In genomic region chr6:1066449-1066848, GRCh38 we compare ENCODE assay signal across 18 cellular contexts.
DNase-seq lines count a peak whose midpoint lies in the region; ATAC-seq and TF ChIP-seq lines count a peak whose summit lies in the region.
"Had no signal": no experiment of that assay in that cellular context is flagged by ENCODE, and none has a peak within 500 bp of the region (broad histone marks: within the 10 kb centered on the region; RNA-seq: fewer than 3 reads in every experiment).

No MANE protein-coding gene starts in this region.

- H3K9me3 ChIP-seq in hepatocyte (ENCODE audit: low read depth) (no peaks in the 10 kb centered on the region), ascending aorta (no peaks in the 10 kb centered on the region)
- H3K9me3 ChIP-seq: A549; BLaER1 treated with 17β-estradiol and CSF1 and Interleukin-3, amounts not matched to agents 10 nM and 100 nM; Caco-2 had no signal

- no peaks in the 10 kb centered on the region for H3F3A ChIP-seq in GM23338 (replicated peaks; ENCODE audit: low read depth)

- no peak overlapping the region for H3K4me3 ChIP-seq in GM23338
- H3K4me3 ChIP-seq in coronary artery = no peak overlapping the region
- H3K4me3 ChIP-seq in hepatocyte = no peak overlapping the region
- no peak overlapping the region for H3K4me3 ChIP-seq in ascending aorta
- H3K4me3 ChIP-seq: A549; BLaER1 treated with 17β-estradiol and CSF1 and Interleukin-3, amounts not matched to agents 10 nM and 100 nM had no signal

- ATAC-seq in GM23338 = no peak
- ATAC-seq: A549; CD8-positive, alpha-beta T cell had no signal

- DNase-seq in GM23338 (ENCODE audit: low spot score) (no peak), coronary artery (ENCODE audit: low spot score) (peak; percentile 40), hepatocyte (ENCODE audit: low spot score) (no peak), NCI-H2171 (lab: John Stamatoyannopoulos, UW) (no peak), ascending aorta (ENCODE audit: low spot score in 2 of 2) (no peak)
- DNase-seq in activated naive CD4-positive, alpha-beta T cell (lab: John Stamatoyannopoulos, UW) = no peak
- DNase-seq: AML-193; Caco-2; Calu3; CD4-positive, alpha-beta T cell; CD8-positive, alpha-beta T cell; DMS79 treated with DMSO at 0.1 percent for 48 hours; GF-D8 had no signal

- H3K9me3 Mint-ChIP-seq in GM23338 = no peaks in the 10 kb centered on the region
- H3K9me3 Mint-ChIP-seq: CD4-positive, alpha-beta T cell; CD8-positive, alpha-beta T cell had no signal

- no peak overlapping the region for H3K27ac Mint-ChIP-seq in GM23338
- H3K27ac Mint-ChIP-seq: B cell; CD4-positive, alpha-beta T cell; CD8-positive, alpha-beta T cell had no signal

- intact Hi-C loops in ascending aorta (cut with DNase I) = no loop called here

- H3K4me1 Mint-ChIP-seq in GM23338 = no peaks in the 10 kb centered on the region
- H3K4me1 Mint-ChIP-seq: B cell had no signal

- no peak overlapping the region for H3K4me2 ChIP-seq in GM23338
- no peak overlapping the region for H3K4me2 ChIP-seq in hepatocyte
- H3K4me2 ChIP-seq: A549; BLaER1 treated with 17β-estradiol and CSF1 and Interleukin-3, amounts not matched to agents 10 nM and 100 nM had no signal

- TF ChIP-seq CTCF in GM23338 (conservative IDR thresholded peaks at IDR 0.05; ENCODE audit: low read depth in 2 of 2) (no peak), coronary artery (IDR thresholded peaks at IDR 0.05) (no peak), hepatocyte (IDR thresholded peaks at IDR 0.05; ENCODE audit: poor library complexity) (no peak), ascending aorta (IDR thresholded peaks at IDR 0.05) (no peak)

- H3K4me1 ChIP-seq in GM23338 (ENCODE audit: insufficient read depth) = no peaks in the 10 kb centered on the region
- peaks cover 17% of the 10 kb centered on the region for H3K4me1 ChIP-seq in hepatocyte (ENCODE audit: insufficient read depth)
- no peaks in the 10 kb centered on the region for H3K4me1 ChIP-seq in ascending aorta
- H3K4me1 ChIP-seq: A549; BLaER1 treated with 17β-estradiol and CSF1 and Interleukin-3, amounts not matched to agents 10 nM and 100 nM had no signal

- H3K36me3 ChIP-seq in GM23338 (ENCODE audit: insufficient read depth) (no peaks in the 10 kb centered on the region), hepatocyte (replicated peaks; ENCODE audit: insufficient read depth, low read depth) (no peaks in the 10 kb centered on the region), ascending aorta (no peaks in the 10 kb centered on the region)
- H3K36me3 ChIP-seq: BLaER1 treated with 17β-estradiol and CSF1 and Interleukin-3, amounts not matched to agents 10 nM and 100 nM had no signal

- no peaks in the 10 kb centered on the region for H3K9me2 ChIP-seq in GM23338 (ENCODE audit: insufficient read depth)
- no peaks in the 10 kb centered on the region for H3K9me2 ChIP-seq in hepatocyte (replicated peaks; ENCODE audit: insufficient read depth)

- H3K79me2 ChIP-seq in GM23338 (replicated peaks; ENCODE audit: insufficient read depth) (no peaks in the 10 kb centered on the region), hepatocyte (no peaks in the 10 kb centered on the region)

- peaks cover 7% of the 10 kb centered on the region for H3K27me3 Mint-ChIP-seq in GM23338 (ENCODE audit: insufficient read depth, low read depth, poor library complexity)

- H3K27ac ChIP-seq in GM23338 (ENCODE audit: low read depth) (no peak overlapping the region), coronary artery (no peak overlapping the region), hepatocyte (peak overlapping the region; percentile 13), ascending aorta (no peak overlapping the region)
- H3K27ac ChIP-seq: 22Rv1; A549; BLaER1 treated with 17β-estradiol and CSF1 and Interleukin-3, amounts not matched to agents 10 nM and 100 nM; C4-2B had no signal

- H3K36me3 Mint-ChIP-seq in GM23338 (ENCODE audit: low read depth) = no peaks in the 10 kb centered on the region
- H3K36me3 Mint-ChIP-seq: CD8-positive, alpha-beta T cell had no signal

- H2AFZ ChIP-seq in GM23338 (peak overlapping the region; percentile 66; the same call in 1 of the 2 replicates), hepatocyte (no peak overlapping the region)

- WGBS in hepatocyte (ENCODE audit: low lambda C conversion rate, missing lambda C conversion rate) = 71% methylated on average over 7 of the region's 7 CpGs

- no peak overlapping the region for H3K4me3 Mint-ChIP-seq in GM23338
- H3K4me3 Mint-ChIP-seq: B cell; CD4-positive, alpha-beta T cell; CD8-positive, alpha-beta T cell had no signal

- H3K27me3 ChIP-seq in GM23338 (ENCODE audit: insufficient read depth) (no peaks in the 10 kb centered on the region), hepatocyte (no peaks in the 10 kb centered on the region), ascending aorta (no peaks in the 10 kb centered on the region)
- H3K27me3 ChIP-seq: BLaER1 treated with 17β-estradiol and CSF1 and Interleukin-3, amounts not matched to agents 10 nM and 100 nM had no signal

- no peaks in the 10 kb centered on the region for H4K20me1 ChIP-seq in GM23338 (replicated peaks; ENCODE audit: insufficient read depth)
- no peaks in the 10 kb centered on the region for H4K20me1 ChIP-seq in hepatocyte (ENCODE audit: insufficient read depth, poor library complexity, severe bottlenecking)
- H4K20me1 ChIP-seq: BLaER1 treated with 17β-estradiol and CSF1 and Interleukin-3, amounts not matched to agents 10 nM and 100 nM had no signal

TF ChIP-seq in GM23338, 12 proteins besides CTCF, POLR2A, EP300 and RAD21 (continues in another document):
- TF ChIP-seq POLR2AphosphoS5 (IDR thresholded peaks at IDR 0.05; ENCODE audit: low read depth) (no peak), EZH2phosphoT487 (IDR thresholded peaks at IDR 0.05; ENCODE audit: unreplicated experiment) (no peak), CREB1 (CRISPR knock-in tag; IDR thresholded peaks at IDR 0.05; ENCODE audit: low read depth) (no peak), EZH2 (IDR thresholded peaks at IDR 0.05; ENCODE audit: low read depth, unreplicated experiment) (no peak), JUNB (IDR thresholded peaks at IDR 0.05; ENCODE audit: unreplicated experiment) (no peak), ZNF331 (CRISPR knock-in tag; IDR thresholded peaks at IDR 0.05; ENCODE audit: low read depth) (no peak), STAT1 (IDR thresholded peaks at IDR 0.05; ENCODE audit: unreplicated experiment) (no peak)
- TF ChIP-seq, protein P1, sequence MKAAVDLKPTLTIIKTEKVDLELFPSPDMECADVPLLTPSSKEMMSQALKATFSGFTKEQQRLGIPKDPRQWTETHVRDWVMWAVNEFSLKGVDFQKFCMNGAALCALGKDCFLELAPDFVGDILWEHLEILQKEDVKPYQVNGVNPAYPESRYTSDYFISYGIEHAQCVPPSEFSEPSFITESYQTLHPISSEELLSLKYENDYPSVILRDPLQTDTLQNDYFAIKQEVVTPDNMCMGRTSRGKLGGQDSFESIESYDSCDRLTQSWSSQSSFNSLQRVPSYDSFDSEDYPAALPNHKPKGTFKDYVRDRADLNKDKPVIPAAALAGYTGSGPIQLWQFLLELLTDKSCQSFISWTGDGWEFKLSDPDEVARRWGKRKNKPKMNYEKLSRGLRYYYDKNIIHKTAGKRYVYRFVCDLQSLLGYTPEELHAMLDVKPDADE (IDR thresholded peaks at IDR 0.05) = no peak
- TF ChIP-seq, protein P2, sequence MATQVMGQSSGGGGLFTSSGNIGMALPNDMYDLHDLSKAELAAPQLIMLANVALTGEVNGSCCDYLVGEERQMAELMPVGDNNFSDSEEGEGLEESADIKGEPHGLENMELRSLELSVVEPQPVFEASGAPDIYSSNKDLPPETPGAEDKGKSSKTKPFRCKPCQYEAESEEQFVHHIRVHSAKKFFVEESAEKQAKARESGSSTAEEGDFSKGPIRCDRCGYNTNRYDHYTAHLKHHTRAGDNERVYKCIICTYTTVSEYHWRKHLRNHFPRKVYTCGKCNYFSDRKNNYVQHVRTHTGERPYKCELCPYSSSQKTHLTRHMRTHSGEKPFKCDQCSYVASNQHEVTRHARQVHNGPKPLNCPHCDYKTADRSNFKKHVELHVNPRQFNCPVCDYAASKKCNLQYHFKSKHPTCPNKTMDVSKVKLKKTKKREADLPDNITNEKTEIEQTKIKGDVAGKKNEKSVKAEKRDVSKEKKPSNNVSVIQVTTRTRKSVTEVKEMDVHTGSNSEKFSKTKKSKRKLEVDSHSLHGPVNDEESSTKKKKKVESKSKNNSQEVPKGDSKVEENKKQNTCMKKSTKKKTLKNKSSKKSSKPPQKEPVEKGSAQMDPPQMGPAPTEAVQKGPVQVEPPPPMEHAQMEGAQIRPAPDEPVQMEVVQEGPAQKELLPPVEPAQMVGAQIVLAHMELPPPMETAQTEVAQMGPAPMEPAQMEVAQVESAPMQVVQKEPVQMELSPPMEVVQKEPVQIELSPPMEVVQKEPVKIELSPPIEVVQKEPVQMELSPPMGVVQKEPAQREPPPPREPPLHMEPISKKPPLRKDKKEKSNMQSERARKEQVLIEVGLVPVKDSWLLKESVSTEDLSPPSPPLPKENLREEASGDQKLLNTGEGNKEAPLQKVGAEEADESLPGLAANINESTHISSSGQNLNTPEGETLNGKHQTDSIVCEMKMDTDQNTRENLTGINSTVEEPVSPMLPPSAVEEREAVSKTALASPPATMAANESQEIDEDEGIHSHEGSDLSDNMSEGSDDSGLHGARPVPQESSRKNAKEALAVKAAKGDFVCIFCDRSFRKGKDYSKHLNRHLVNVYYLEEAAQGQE (IDR thresholded peaks at IDR 0.05; ENCODE audit: unreplicated experiment) = no peak
